In the genomic region with DNA sequence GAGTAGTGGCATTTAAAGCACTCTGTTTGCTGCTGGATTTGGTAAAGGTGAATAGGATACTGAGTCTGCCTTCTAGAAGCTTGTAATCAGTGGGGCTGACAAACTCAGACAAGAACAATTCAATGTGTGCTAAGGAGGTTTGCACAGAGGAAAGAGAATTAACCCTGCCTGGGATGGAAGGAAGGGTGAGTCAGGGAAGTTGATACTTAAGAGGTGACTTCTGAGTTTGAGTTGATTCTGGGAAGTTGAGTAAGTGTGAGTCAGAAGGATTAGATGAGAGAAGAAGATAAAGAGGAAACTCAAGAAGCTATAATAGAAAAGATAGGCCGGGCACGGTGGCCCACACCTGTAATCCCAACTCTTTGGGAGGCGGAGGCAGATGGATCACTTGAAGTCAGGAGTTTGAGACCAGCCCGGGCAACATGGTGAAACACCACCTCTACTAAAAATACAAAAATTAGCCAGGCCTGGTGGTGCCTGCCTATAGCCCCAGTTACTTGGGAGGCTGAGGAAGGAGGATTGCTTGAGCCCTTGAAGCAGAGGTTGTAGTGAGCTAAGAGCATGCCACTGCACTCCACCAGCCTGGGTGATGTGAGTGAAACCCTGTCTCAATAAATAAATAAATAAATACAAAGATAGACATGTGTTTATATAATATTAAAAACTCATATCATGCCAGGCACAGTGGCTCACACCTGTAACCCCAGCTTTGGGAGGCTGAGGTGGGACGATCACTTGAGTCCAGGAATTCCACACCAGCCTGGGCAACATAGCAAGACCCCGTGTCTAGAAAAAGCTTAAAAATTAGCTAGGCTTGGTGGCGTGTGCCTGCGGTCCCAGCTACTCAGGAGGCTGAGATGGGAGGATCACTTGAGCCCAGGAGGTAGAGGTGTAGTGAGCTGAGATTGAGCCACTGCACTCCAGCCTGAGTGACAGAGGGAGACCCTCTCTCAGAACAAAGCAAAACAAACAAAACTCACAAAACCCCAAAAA, we compare ENCODE assay signal across 8 cellular contexts.
DNase-seq lines count a peak whose midpoint lies in the region; ATAC-seq and TF ChIP-seq lines count a peak whose summit lies in the region.

No MANE protein-coding gene starts in this region.

- H3K4me1 ChIP-seq in CD4-positive, alpha-beta memory T cell (ENCODE audit: insufficient read depth, low read length) = no peaks in the 10 kb centered on the region
- peaks cover 5% of the 10 kb centered on the region for H3K4me1 ChIP-seq in left ventricle myocardium inferior

- H3K27ac ChIP-seq in CD4-positive, alpha-beta memory T cell (ENCODE audit: low read depth, low read length) = no peak overlapping the region
- H3K27ac ChIP-seq in dorsolateral prefrontal cortex = no peak overlapping the region
- H3K27ac ChIP-seq in left ventricle myocardium inferior (replicated peaks) = no peak overlapping the region

- CTCF ChIA-PET in activated CD8-positive, alpha-beta memory T cell treated with anti-CD3 and anti-CD28 coated beads, Interleukin-2, amount 10 ng/mL, durations not matched to agents 7 days and 5 days (lab: Charles Lee) = interaction anchor here (1.2 kb wide), 1 partner anchor 580 kb away, joined by 3 read pairs; no protein-coding TSS in a partner anchor
- CTCF ChIA-PET in CD4-positive, alpha-beta memory T cell (lab: Charles Lee; ENCODE audit: partially characterized antibody) = interaction anchor here (3.4 kb wide), 1 partner anchor 11 kb away, joined by 20 read pairs; no protein-coding TSS in a partner anchor

- H3K4me3 Mint-ChIP-seq in activated CD8-positive, alpha-beta memory T cell treated with anti-CD3 and anti-CD28 coated beads, Interleukin-2, amount 10 ng/mL, durations not matched to agents 7 days and 5 days = no peak overlapping the region
- H3K4me3 Mint-ChIP-seq in CD4-positive, alpha-beta memory T cell = no peak overlapping the region

- H3K27ac Mint-ChIP-seq in activated CD8-positive, alpha-beta memory T cell treated with anti-CD3 and anti-CD28 coated beads, Interleukin-2, amount 10 ng/mL, durations not matched to agents 7 days and 5 days = no peak overlapping the region
- H3K27ac Mint-ChIP-seq in CD4-positive, alpha-beta memory T cell = no peak overlapping the region

- H3K36me3 ChIP-seq in CD4-positive, alpha-beta memory T cell (ENCODE audit: insufficient read depth, low read length) = no peaks in the 10 kb centered on the region
- H3K36me3 ChIP-seq in left ventricle myocardium inferior = no peaks in the 10 kb centered on the region

- H3K27me3 ChIP-seq in CD4-positive, alpha-beta memory T cell (ENCODE audit: insufficient read depth, low read length) = no peaks in the 10 kb centered on the region
- no peaks in the 10 kb centered on the region for H3K27me3 ChIP-seq in dorsolateral prefrontal cortex
- no peaks in the 10 kb centered on the region for H3K27me3 ChIP-seq in left ventricle myocardium inferior (ENCODE audit: low read depth)

- H3K9me3 ChIP-seq in CD4-positive, alpha-beta memory T cell (ENCODE audit: control insufficient read depth in 1 of 2, low read length in 2 of 2) = no peaks in the 10 kb centered on the region
- H3K9me3 ChIP-seq in left ventricle myocardium inferior (replicated peaks) = no peaks in the 10 kb centered on the region

- DNase-seq in AG09319 (ENCODE audit: extremely low read depth, low read depth) = peak; percentile 43
- DNase-seq in HS-5 (ENCODE audit: low read depth) = peak; percentile 88
- no peak for DNase-seq in activated CD8-positive, alpha-beta memory T cell treated with anti-CD3 and anti-CD28 coated beads, Interleukin-2, amount 10 ng/mL, durations not matched to agents 7 days and 5 days
- peak; percentile 98 for DNase-seq in iris pigment epithelial cell (ENCODE audit: low read depth)
- DNase-seq in NCI-H526 treated with DMSO at 0.1 percent for 48 hours (lab: John Stamatoyannopoulos, UW) = no peak
- DNase-seq in CD4-positive, alpha-beta memory T cell = no peak
- DNase-seq in dorsolateral prefrontal cortex = no peak
- no peak for DNase-seq in left ventricle myocardium inferior

- POLR2A ChIA-PET in CD4-positive, alpha-beta memory T cell (lab: Charles Lee; ENCODE audit: partially characterized antibody) = no interaction called here

- H3K9me3 Mint-ChIP-seq in activated CD8-positive, alpha-beta memory T cell treated with anti-CD3 and anti-CD28 coated beads, Interleukin-2, amount 10 ng/mL, durations not matched to agents 7 days and 5 days (ENCODE audit: low read depth) = no peaks in the 10 kb centered on the region
- H3K9me3 Mint-ChIP-seq in CD4-positive, alpha-beta memory T cell = no peaks in the 10 kb centered on the region

- no peaks in the 10 kb centered on the region for H3K36me3 Mint-ChIP-seq in activated CD8-positive, alpha-beta memory T cell treated with anti-CD3 and anti-CD28 coated beads, Interleukin-2, amount 10 ng/mL, durations not matched to agents 7 days and 5 days
- H3K36me3 Mint-ChIP-seq in CD4-positive, alpha-beta memory T cell = no peaks in the 10 kb centered on the region

- H3K27me3 Mint-ChIP-seq in activated CD8-positive, alpha-beta memory T cell treated with anti-CD3 and anti-CD28 coated beads, Interleukin-2, amount 10 ng/mL, durations not matched to agents 7 days and 5 days = no peaks in the 10 kb centered on the region
- peaks cover 0 to 4% of the 10 kb centered on the region in 2 donors for H3K27me3 Mint-ChIP-seq in CD4-positive, alpha-beta memory T cell

- H3K4me1 Mint-ChIP-seq in activated CD8-positive, alpha-beta memory T cell treated with anti-CD3 and anti-CD28 coated beads, Interleukin-2, amount 10 ng/mL, durations not matched to agents 7 days and 5 days = peaks cover 13% of the 10 kb centered on the region
- H3K4me1 Mint-ChIP-seq in CD4-positive, alpha-beta memory T cell = no peaks in the 10 kb centered on the region

- H3K4me3 ChIP-seq in CD4-positive, alpha-beta memory T cell (ENCODE audit: low read length in 2 of 2) = no peak overlapping the region
- no peak overlapping the region for H3K4me3 ChIP-seq in dorsolateral prefrontal cortex
- no peak overlapping the region for H3K4me3 ChIP-seq in left ventricle myocardium inferior

- TF ChIP-seq CTCF in AG09319 (IDR thresholded peaks at IDR 0.05; ENCODE audit: low read depth, low read length) = no peak
- TF ChIP-seq CTCF in dorsolateral prefrontal cortex (IDR thresholded peaks at IDR 0.05 in 54 of 56, conservative IDR thresholded peaks at IDR 0.05 in 2 of 56; ENCODE audit: low read depth in 1 of 56, partially characterized antibody in 56 of 56) = no peak
- TF ChIP-seq CTCF in left ventricle myocardium inferior (IDR thresholded peaks at IDR 0.05; ENCODE audit: borderline replicate concordance) = no peak

- ATAC-seq in activated CD8-positive, alpha-beta memory T cell treated with anti-CD3 and anti-CD28 coated beads, Interleukin-2, amount 10 ng/mL, durations not matched to agents 7 days and 5 days = peak; percentile 49

- intact Hi-C loops in CD4-positive, alpha-beta memory T cell (cut with micrococcal nuclease) = no loop called here
- intact Hi-C loops in dorsolateral prefrontal cortex (cut with DNase I) = loop anchor here (10.0 kb wide), 5 partner anchors 75 to 225 kb away; a partner anchor contains a TSS
- intact Hi-C loops in left ventricle myocardium inferior (cut with micrococcal nuclease) = no loop called here

Comparison
In these comparisons a context has a peak if more than half of its experiments do, and no peak if none do; other contexts are left out.
1. DNase-seq: peak in AG09319 (single experiment), HS-5 (single experiment) and iris pigment epithelial cell (single experiment); none in activated CD8-positive, alpha-beta memory T cell treated with anti-CD3 and anti-CD28 coated beads, Interleukin-2, amount 10 ng/mL, durations not matched to agents 7 days and 5 days (single experiment), NCI-H526 treated with DMSO at 0.1 percent for 48 hours (single experiment), CD4-positive, alpha-beta memory T cell (0 of 5), dorsolateral prefrontal cortex (0 of 10) and left ventricle myocardium inferior (single experiment).
2. intact Hi-C loops: an anchor here in dorsolateral prefrontal cortex (10.0 kb wide); none called in CD4-positive, alpha-beta memory T cell and left ventricle myocardium inferior.